1 cellular context compared by ENCODE assay signal in genomic region chr17:76239538-76240274, GRCh38.
TF ChIP-seq lines count a peak whose summit lies in the region.

No MANE protein-coding gene starts in this region.

TF ChIP-seq in K562, 482 proteins besides CTCF, POLR2A, EP300 and RAD21 (continued from another document and continues in another):
- TF ChIP-seq IRF1 (CRISPR knock-in tag; IDR thresholded peaks at IDR 0.05; ENCODE audit: borderline replicate concordance) (no peak), RBBP5 (IDR thresholded peaks at IDR 0.05; ENCODE audit: borderline replicate concordance, insufficient read depth, low read length, poor library complexity, severe bottlenecking) (peak; percentile 75), VEZF1 (CRISPR knock-in tag; IDR thresholded peaks at IDR 0.05) (0 out of 2 replicates have a peak, but pooled peaks have one; percentile 40), KHSRP (IDR thresholded peaks at IDR 0.05) (no peak), FUS (optimal IDR thresholded peaks at IDR 0.05; ENCODE audit: low read depth, low read length) (no peak), ZNF445 (CRISPR knock-in tag; IDR thresholded peaks at IDR 0.05; ENCODE audit: low read depth) (no peak), ZNF239 (CRISPR knock-in tag; IDR thresholded peaks at IDR 0.05) (no peak), ZNF134 (CRISPR knock-in tag; conservative IDR thresholded peaks at IDR 0.05) (no peak), ZBTB17 (CRISPR knock-in tag; IDR thresholded peaks at IDR 0.05) (peak; percentile 61; the same call in 1 of the 2 replicates), HEY1 (CRISPR knock-in tag; IDR thresholded peaks at IDR 0.05; ENCODE audit: borderline replicate concordance) (no peak), PHF8 (IDR thresholded peaks at IDR 0.05; ENCODE audit: borderline replicate concordance, low read length) (peak; percentile 29; the same call in 1 of the 2 replicates), MAX (CRISPR knock-in tag; IDR thresholded peaks at IDR 0.05) (peak; percentile 26; the same call in 1 of the 2 replicates), TAF1 (IDR thresholded peaks at IDR 0.05; ENCODE audit: control insufficient read depth, extremely low read depth, insufficient read depth, low read length, severe bottlenecking) (no peak), E2F5 (CRISPR knock-in tag; IDR thresholded peaks at IDR 0.05) (0 out of 2 replicates have a peak, but pooled peaks have one; percentile 22), ZNF592 (IDR thresholded peaks at IDR 0.05) (peak; percentile 48), CREB3L1 (IDR thresholded peaks at IDR 0.05; ENCODE audit: borderline replicate concordance, low read depth) (peak; percentile 27; the same call in 1 of the 2 replicates), DNMT1 (IDR thresholded peaks at IDR 0.05) (no peak), ZNF282 (CRISPR knock-in tag; IDR thresholded peaks at IDR 0.05) (peak; percentile 96; the same call in 1 of the 2 replicates), L3MBTL2 (IDR thresholded peaks at IDR 0.05) (peak; percentile 94), ZFX (CRISPR knock-in tag; IDR thresholded peaks at IDR 0.05) (peak; percentile 91), ZBTB43 (CRISPR knock-in tag; IDR thresholded peaks at IDR 0.05) (no peak), SAFB (IDR thresholded peaks at IDR 0.05; ENCODE audit: borderline replicate concordance, low read depth, low read length) (peak; percentile 70), EHMT2 (IDR thresholded peaks at IDR 0.05) (no peak), CEBPZ (IDR thresholded peaks at IDR 0.05; ENCODE audit: borderline replicate concordance, low read depth, low read length) (no peak), CEBPB (tag; IDR thresholded peaks at IDR 0.05) (no peak), POLR2G (IDR thresholded peaks at IDR 0.05; ENCODE audit: low read depth, low read length) (peak; percentile 70), MBD1 (CRISPR knock-in tag; IDR thresholded peaks at IDR 0.05) (no peak), NCOA6 (IDR thresholded peaks at IDR 0.05) (no peak), ZNF589 (CRISPR knock-in tag; IDR thresholded peaks at IDR 0.05; ENCODE audit: low read depth) (0 out of 2 replicates have a peak, but pooled peaks have one; percentile 47)
